In the genomic region with DNA sequence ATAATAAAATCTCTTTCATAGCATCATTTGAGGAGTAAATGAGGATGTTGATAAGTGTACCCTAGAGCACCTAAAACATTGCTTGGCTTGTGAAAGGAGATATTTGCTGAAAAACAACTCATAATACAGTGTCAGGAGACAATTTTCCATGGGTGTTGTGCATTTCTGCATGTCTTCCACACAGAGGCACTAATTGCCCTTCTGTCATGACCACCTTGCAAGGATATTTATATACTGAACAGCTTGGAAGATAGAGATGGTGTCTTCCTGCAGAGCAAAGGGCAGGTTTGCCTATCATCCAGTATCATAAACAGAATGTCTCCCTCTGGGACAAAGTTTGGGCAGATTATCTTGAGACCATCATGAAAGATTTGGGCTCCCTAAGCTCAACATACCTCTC, we compare ENCODE assay signal across 17 cellular contexts.
DNase-seq lines count a peak whose midpoint lies in the region; ATAC-seq and TF ChIP-seq lines count a peak whose summit lies in the region.
"Had no signal": no experiment of that assay in that cellular context is flagged by ENCODE, and none has a peak within 500 bp of the region (broad histone marks: within the 10 kb centered on the region; RNA-seq: fewer than 3 reads in every experiment).

No MANE protein-coding gene starts in this region.

- no peak overlapping the region for H3K4me3 Mint-ChIP-seq in activated CD4-positive, alpha-beta T cell treated with anti-CD3 and anti-CD28 coated beads, Interleukin-2, amount 10 ng/mL, durations not matched to agents 24 days and 14 days
- H3K4me3 Mint-ChIP-seq in activated CD8-positive, alpha-beta T cell treated with anti-CD3 and anti-CD28 coated beads for 36 hours: no peak overlapping the region
- H3K4me3 Mint-ChIP-seq: T-helper 2 cell treated with Interferon-gamma antibody and Interleukin-4, amounts not matched to agents 5 μg/mL and 100 μg/mL, for 36 hours had no signal

- peak; percentile 30 for ATAC-seq in activated CD8-positive, alpha-beta T cell treated with anti-CD3 and anti-CD28 coated beads for 36 hours

- no peaks in the 10 kb centered on the region for H3K27me3 ChIP-seq in esophagus squamous epithelium
- H3K27me3 ChIP-seq: tibial artery had no signal

- TF ChIP-seq POLR2A in esophagus squamous epithelium (IDR thresholded peaks at IDR 0.05): no peak

- H3K36me3 Mint-ChIP-seq in activated CD4-positive, alpha-beta T cell treated with anti-CD3 and anti-CD28 coated beads, Interleukin-2, amount 10 ng/mL, durations not matched to agents 24 days and 14 days (ENCODE audit: low read depth): no peaks in the 10 kb centered on the region
- no peaks in the 10 kb centered on the region for H3K36me3 Mint-ChIP-seq in activated CD8-positive, alpha-beta T cell treated with anti-CD3 and anti-CD28 coated beads for 36 hours (ENCODE audit: low read depth)

- no peak overlapping the region for H3K4me3 ChIP-seq in esophagus squamous epithelium
- H3K4me3 ChIP-seq: tibial artery had no signal

- H3K9me3 Mint-ChIP-seq in activated CD4-positive, alpha-beta T cell treated with anti-CD3 and anti-CD28 coated beads, Interleukin-2, amount 10 ng/mL, durations not matched to agents 24 days and 14 days: peaks cover 4% of the 10 kb centered on the region
- no peaks in the 10 kb centered on the region for H3K9me3 Mint-ChIP-seq in activated CD8-positive, alpha-beta T cell treated with anti-CD3 and anti-CD28 coated beads for 36 hours
- H3K9me3 Mint-ChIP-seq: T-helper 2 cell treated with Interferon-gamma antibody and Interleukin-4, amounts not matched to agents 5 μg/mL and 100 μg/mL, for 36 hours had no signal

- peaks cover 3% of the 10 kb centered on the region for H3K27me3 Mint-ChIP-seq in activated CD4-positive, alpha-beta T cell treated with anti-CD3 and anti-CD28 coated beads, Interleukin-2, amount 10 ng/mL, durations not matched to agents 24 days and 14 days
- H3K27me3 Mint-ChIP-seq in activated CD8-positive, alpha-beta T cell treated with anti-CD3 and anti-CD28 coated beads for 36 hours: no peaks in the 10 kb centered on the region

- H3K4me1 Mint-ChIP-seq in activated CD4-positive, alpha-beta T cell treated with anti-CD3 and anti-CD28 coated beads, Interleukin-2, amount 10 ng/mL, durations not matched to agents 24 days and 14 days: peaks cover 9% of the 10 kb centered on the region
- H3K4me1 Mint-ChIP-seq in activated CD8-positive, alpha-beta T cell treated with anti-CD3 and anti-CD28 coated beads for 36 hours (ENCODE audit: low read depth): no peaks in the 10 kb centered on the region

- H3K36me3 ChIP-seq in esophagus squamous epithelium: no peaks in the 10 kb centered on the region
- H3K36me3 ChIP-seq: tibial artery had no signal

- CTCF ChIA-PET in activated CD8-positive, alpha-beta T cell treated with anti-CD3 and anti-CD28 coated beads for 36 hours (lab: Charles Lee): interaction anchor here (0.9 to 1.4 kb wide), 2 partner anchors 80 to 503 kb away, joined by 3 to 7 read pairs; no protein-coding TSS in a partner anchor

- intact Hi-C loops in activated CD4-positive, alpha-beta T cell treated with anti-CD3 and anti-CD28 coated beads, Interleukin-2, amount 10 ng/mL, durations not matched to agents 24 days and 14 days (cut with micrococcal nuclease): loop anchor here (1.0 to 10.0 kb wide), 3 partner anchors 495 to 889 kb away; a partner anchor contains a TSS
- intact Hi-C loops in activated CD8-positive, alpha-beta T cell treated with anti-CD3 and anti-CD28 coated beads for 36 hours (cut with micrococcal nuclease): loop anchor here (10.0 kb wide), 1 partner anchor 889 kb away; no protein-coding TSS in a partner anchor
- intact Hi-C loops in esophagus squamous epithelium (cut with DNase I): no loop called here

- H3K27ac Mint-ChIP-seq in activated CD4-positive, alpha-beta T cell treated with anti-CD3 and anti-CD28 coated beads, Interleukin-2, amount 10 ng/mL, durations not matched to agents 24 days and 14 days: no peak overlapping the region
- H3K27ac Mint-ChIP-seq in activated CD8-positive, alpha-beta T cell treated with anti-CD3 and anti-CD28 coated beads for 36 hours: no peak overlapping the region
- H3K27ac Mint-ChIP-seq: T-helper 2 cell treated with Interferon-gamma antibody and Interleukin-4, amounts not matched to agents 5 μg/mL and 100 μg/mL, for 36 hours had no signal

- TF ChIP-seq CTCF in activated CD8-positive, alpha-beta T cell treated with anti-CD3 and anti-CD28 coated beads for 36 hours (IDR thresholded peaks at IDR 0.05): no peak
- TF ChIP-seq CTCF in esophagus squamous epithelium (IDR thresholded peaks at IDR 0.05): no peak

- POLR2A ChIA-PET in activated CD8-positive, alpha-beta T cell treated with anti-CD3 and anti-CD28 coated beads for 36 hours (lab: Charles Lee): no interaction called here

- peak; percentile 62 for DNase-seq in activated CD4-positive, alpha-beta T cell treated with anti-CD3 and anti-CD28 coated beads, Interleukin-2, amount 10 ng/mL, durations not matched to agents 24 days and 14 days
- DNase-seq in activated CD4-positive, alpha-beta T cell treated with anti-CD3 and anti-CD28 coated beads, Interleukin-2, amount 50 U/mL, for 4 hours: no peak
- DNase-seq in NCI-H1694 (lab: John Stamatoyannopoulos, UW) (peak; percentile 35), pons (ENCODE audit: low spot score) (peak; percentile 3), superior temporal gyrus (ENCODE audit: extremely low spot score) (no peak), esophagus squamous epithelium (lab: John Stamatoyannopoulos, UW) (no peak)
- DNase-seq in activated CD8-positive, alpha-beta T cell treated with anti-CD3 and anti-CD28 coated beads for 36 hours: no peak
- no peak for DNase-seq in activated CD8-positive, alpha-beta memory T cell treated with anti-CD3 and anti-CD28 coated beads, Interleukin-2, amount 50 U/mL, for 48 hours
- DNase-seq: activated CD4-positive, alpha-beta T cell treated with anti-CD3 and anti-CD28 coated beads for 4 hours; Caco-2; GOT3; mesenchymal stem cell; NCI-H1092; RPMI8226; stimulated activated CD4-positive, alpha-beta T cell treated with anti-CD3 and anti-CD28 coated beads, Interleukin-4, amount 100 ng/mL, for 1 hour; tibial artery had no signal

- H3K9me3 ChIP-seq in esophagus squamous epithelium: no peaks in the 10 kb centered on the region
- H3K9me3 ChIP-seq: Caco-2, tibial artery had no signal

- no peak overlapping the region for H3K27ac ChIP-seq in esophagus squamous epithelium
- H3K27ac ChIP-seq: tibial artery had no signal

- no peaks in the 10 kb centered on the region for H3K4me1 ChIP-seq in esophagus squamous epithelium
- H3K4me1 ChIP-seq: Caco-2, tibial artery had no signal

Comparison
In these comparisons a context has a peak if more than half of its experiments do, and no peak if none do; other contexts are left out.
1. DNase-seq: peak in activated CD4-positive, alpha-beta T cell treated with anti-CD3 and anti-CD28 coated beads, Interleukin-2, amount 10 ng/mL, durations not matched to agents 24 days and 14 days (single experiment), NCI-H1694 (single experiment) and pons (single experiment); none in activated CD4-positive, alpha-beta T cell treated with anti-CD3 and anti-CD28 coated beads, Interleukin-2, amount 50 U/mL, for 4 hours (0 of 2), activated CD8-positive, alpha-beta T cell treated with anti-CD3 and anti-CD28 coated beads for 36 hours (single experiment), activated CD8-positive, alpha-beta memory T cell treated with anti-CD3 and anti-CD28 coated beads, Interleukin-2, amount 50 U/mL, for 48 hours (single experiment), superior temporal gyrus (single experiment) and esophagus squamous epithelium (single experiment).